Comparison of ENCODE assay signal across 29 cellular contexts in the genomic region with DNA sequence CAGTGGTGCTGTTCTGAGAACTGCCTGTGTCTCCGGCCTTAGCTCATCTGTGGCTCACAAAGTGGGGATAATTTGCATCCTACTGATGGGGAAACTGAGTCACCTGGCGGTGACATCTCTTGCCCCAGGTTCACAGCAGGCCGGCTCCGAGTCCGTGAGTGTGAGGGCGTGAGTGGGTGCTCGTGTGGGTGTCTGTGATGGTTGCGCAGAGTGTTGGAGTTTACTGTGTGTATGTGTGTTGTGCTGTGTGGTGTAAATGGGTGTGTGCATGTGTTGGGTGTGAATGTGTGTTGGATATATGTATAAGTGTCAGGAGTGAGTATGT.
DNase-seq lines count a peak whose midpoint lies in the region; ATAC-seq and TF ChIP-seq lines count a peak whose summit lies in the region.
"Had no signal": no experiment of that assay in that cellular context is flagged by ENCODE, and none has a peak within 500 bp of the region (broad histone marks: within the 10 kb centered on the region; RNA-seq: fewer than 3 reads in every experiment).

No MANE protein-coding gene starts in this region.

- peak overlapping the region in 4 of 6 donors; percentile 43 to 89 (median 73) for H3K27ac Mint-ChIP-seq in immature natural killer cell
- no peak overlapping the region for H3K27ac Mint-ChIP-seq in stimulated activated effector memory CD8-positive, alpha-beta T cell treated with anti-CD3 and anti-CD28 coated beads, Interleukin-12 subunit alpha, Interleukin-12 subunit beta, amount 100 ng/mL, for 72 hours
- H3K27ac Mint-ChIP-seq: activated naive CD4-positive, alpha-beta T cell treated with anti-CD3 and anti-CD28 coated beads, Interleukin-2, amount 50 U/mL, for 24 hours; T-helper 2 cell treated with Interferon-gamma antibody and Interleukin-4, amounts not matched to agents 5 μg/mL and 100 μg/mL, for 36 hours had no signal

- H3K36me3 Mint-ChIP-seq in immature natural killer cell: peaks cover 3 to 5% (median 4%) of the 10 kb centered on the region in 3 donors
- peaks cover 20% of the 10 kb centered on the region for H3K36me3 Mint-ChIP-seq in stimulated activated effector memory CD8-positive, alpha-beta T cell treated with anti-CD3 and anti-CD28 coated beads, Interleukin-12 subunit alpha, Interleukin-12 subunit beta, amount 100 ng/mL, for 72 hours
- H3K36me3 Mint-ChIP-seq: activated naive CD4-positive, alpha-beta T cell treated with anti-CD3 and anti-CD28 coated beads, Interleukin-2, amount 50 U/mL, for 24 hours; CD4-positive, alpha-beta memory T cell; naive thymus-derived CD8-positive, alpha-beta T cell had no signal

- no peak for DNase-seq in cardiac muscle cell (ENCODE audit: low read depth in 1 of 2, low spot score in 1 of 2)
- DNase-seq in left ventricle myocardium superior: no peak
- DNase-seq in adipocyte (ENCODE audit: low read depth): no peak
- no peak for DNase-seq in immature natural killer cell
- DNase-seq in vagina (ENCODE audit: extremely low spot score in 2 of 2): no peak
- DNase-seq in NCI-H446 (lab: John Stamatoyannopoulos, UW): no peak
- DNase-seq in Peyer's patch: no peak
- no peak for DNase-seq in stimulated activated effector memory CD8-positive, alpha-beta T cell treated with anti-CD3 and anti-CD28 coated beads, Interleukin-12 subunit alpha, Interleukin-12 subunit beta, amount 100 ng/mL, for 72 hours (ENCODE audit: low spot score in 2 of 2)
- DNase-seq: activated CD4-positive, alpha-beta T cell treated with anti-CD3 and anti-CD28 coated beads for 4 hours; activated CD8-positive, alpha-beta memory T cell treated with anti-CD3 and anti-CD28 coated beads for 24 hours; aorta; CD4-positive, alpha-beta memory T cell; effector CD8-positive, alpha-beta T cell; EL; H9; head of caudate nucleus; kidney; naive thymus-derived CD8-positive, alpha-beta T cell; NCI-H1417 treated with DMSO at 0.1 percent for 48 hours; NCI-H526 treated with DMSO at 0.1 percent for 48 hours; NK-92 treated with Interleukin-12 subunit alpha and Interleukin-12 subunit beta, amount 100 ng/mL, for 24 hours; ovary; retina; stimulated activated naive CD4-positive, alpha-beta T cell treated with Interleukin-2 at 50 U/mL for 16 hours had no signal

- no peaks in the 10 kb centered on the region for H3K36me3 ChIP-seq in cardiac muscle cell
- H3K36me3 ChIP-seq in adipocyte (ENCODE audit: control insufficient read depth, insufficient read depth, low read length, severe bottlenecking): peaks cover 15% of the 10 kb centered on the region
- no peaks in the 10 kb centered on the region for H3K36me3 ChIP-seq in vagina
- no peaks in the 10 kb centered on the region for H3K36me3 ChIP-seq in Peyer's patch
- H3K36me3 ChIP-seq: ovary, suprapubic skin had no signal

- peak overlapping the region; percentile 4 for H3K9ac ChIP-seq in adipocyte (ENCODE audit: low read length)

- H3K27me3 ChIP-seq in cardiac muscle cell (no peaks in the 10 kb centered on the region), adipocyte (replicated peaks; ENCODE audit: control insufficient read depth, insufficient read depth, low read length) (no peaks in the 10 kb centered on the region), vagina (no peaks in the 10 kb centered on the region), Peyer's patch (no peaks in the 10 kb centered on the region)
- H3K27me3 ChIP-seq: ovary, suprapubic skin had no signal

- no peak for TF ChIP-seq POLR2A in vagina (IDR thresholded peaks at IDR 0.05)
- no peak for TF ChIP-seq POLR2A in Peyer's patch (IDR thresholded peaks at IDR 0.05)

- TF ChIP-seq CTCF in cardiac muscle cell (IDR thresholded peaks at IDR 0.05; ENCODE audit: low read depth, low read length) (no peak), vagina (IDR thresholded peaks at IDR 0.05) (no peak), Peyer's patch (IDR thresholded peaks at IDR 0.05) (no peak)

- intact Hi-C loops in left ventricle myocardium superior (cut with micrococcal nuclease) (no loop called here), vagina (cut with DNase I) (no loop called here)

- peaks cover 21 to 26% of the 10 kb centered on the region in 2 donors for H3K4me1 Mint-ChIP-seq in immature natural killer cell
- H3K4me1 Mint-ChIP-seq in stimulated activated effector memory CD8-positive, alpha-beta T cell treated with anti-CD3 and anti-CD28 coated beads, Interleukin-12 subunit alpha, Interleukin-12 subunit beta, amount 100 ng/mL, for 72 hours: peaks cover 21% of the 10 kb centered on the region
- H3K4me1 Mint-ChIP-seq: activated naive CD4-positive, alpha-beta T cell treated with anti-CD3 and anti-CD28 coated beads, Interleukin-2, amount 50 U/mL, for 24 hours had no signal

- ATAC-seq in left ventricle myocardium superior: no peak
- ATAC-seq in stimulated activated effector memory CD8-positive, alpha-beta T cell treated with anti-CD3 and anti-CD28 coated beads, Interleukin-12 subunit alpha, Interleukin-12 subunit beta, amount 100 ng/mL, for 72 hours: no peak
- ATAC-seq: naive thymus-derived CD8-positive, alpha-beta T cell had no signal

- peaks cover 28 to 44% (median 36%) of the 10 kb centered on the region in 3 donors for H3K27me3 Mint-ChIP-seq in immature natural killer cell (ENCODE audit: low read depth in 3 of 3)
- H3K27me3 Mint-ChIP-seq: activated naive CD4-positive, alpha-beta T cell treated with anti-CD3 and anti-CD28 coated beads, Interleukin-2, amount 50 U/mL, for 24 hours had no signal

- H3K27ac ChIP-seq in cardiac muscle cell (peak overlapping the region; percentile 70), vagina (peak overlapping the region; percentile 73), Peyer's patch (no peak overlapping the region)
- H3K27ac ChIP-seq: coronary artery, ovary had no signal

- H3K4me3 ChIP-seq in cardiac muscle cell: no peak overlapping the region
- no peak overlapping the region for H3K4me3 ChIP-seq in adipocyte (ENCODE audit: low read length)
- no peak overlapping the region for H3K4me3 ChIP-seq in vagina
- H3K4me3 ChIP-seq in Peyer's patch: no peak overlapping the region
- H3K4me3 ChIP-seq: ovary, skin epidermis, suprapubic skin had no signal

- no peak overlapping the region for H3K4me3 Mint-ChIP-seq in immature natural killer cell
- H3K4me3 Mint-ChIP-seq in stimulated activated effector memory CD8-positive, alpha-beta T cell treated with anti-CD3 and anti-CD28 coated beads, Interleukin-12 subunit alpha, Interleukin-12 subunit beta, amount 100 ng/mL, for 72 hours: no peak overlapping the region
- H3K4me3 Mint-ChIP-seq: activated naive CD4-positive, alpha-beta T cell treated with anti-CD3 and anti-CD28 coated beads, Interleukin-2, amount 50 U/mL, for 24 hours; CD4-positive, alpha-beta memory T cell; naive thymus-derived CD8-positive, alpha-beta T cell; T-helper 2 cell treated with Interferon-gamma antibody and Interleukin-4, amounts not matched to agents 5 μg/mL and 100 μg/mL, for 36 hours had no signal

- H3K9me3 Mint-ChIP-seq in immature natural killer cell: peaks cover 6 to 13% (median 10%) of the 10 kb centered on the region in 6 donors
- H3K9me3 Mint-ChIP-seq in stimulated activated effector memory CD8-positive, alpha-beta T cell treated with anti-CD3 and anti-CD28 coated beads, Interleukin-12 subunit alpha, Interleukin-12 subunit beta, amount 100 ng/mL, for 72 hours: peaks cover 9% of the 10 kb centered on the region
- H3K9me3 Mint-ChIP-seq: activated naive CD4-positive, alpha-beta T cell treated with anti-CD3 and anti-CD28 coated beads, Interleukin-2, amount 50 U/mL, for 24 hours; T-helper 2 cell treated with Interferon-gamma antibody and Interleukin-4, amounts not matched to agents 5 μg/mL and 100 μg/mL, for 36 hours had no signal

- H3K4me1 ChIP-seq in cardiac muscle cell (ENCODE audit: low read depth) (peaks cover 44% of the 10 kb centered on the region), adipocyte (ENCODE audit: control insufficient read depth, insufficient read depth, low read length) (peaks cover 31% of the 10 kb centered on the region), vagina (peaks cover 51% of the 10 kb centered on the region), Peyer's patch (peaks cover 0 to 20% (median 0%) of the 10 kb centered on the region in 4 donors)

- H3K9me3 ChIP-seq in cardiac muscle cell (ENCODE audit: low read depth): no peaks in the 10 kb centered on the region
- H3K9me3 ChIP-seq in adipocyte (ENCODE audit: control insufficient read depth, low read length): no peaks in the 10 kb centered on the region
- H3K9me3 ChIP-seq in vagina: no peaks in the 10 kb centered on the region
- no peaks in the 10 kb centered on the region for H3K9me3 ChIP-seq in Peyer's patch
- H3K9me3 ChIP-seq: ovary, suprapubic skin had no signal

Comparison
In these comparisons a context has a peak if more than half of its experiments do, and no peak if none do; other contexts are left out.
1. H3K27ac ChIP-seq: peak in cardiac muscle cell (single experiment) and vagina (single experiment); none in Peyer's patch (0 of 4).